ENCODE assay signal across 19 cellular contexts in genomic region chr7:150468241-150468640, GRCh38. TPM values are rescaled to one million over a fixed set of nuclear protein-coding genes. Genes with fewer than 3 reads are reported as not detected.
DNase-seq lines count a peak whose midpoint lies in the region; ATAC-seq and TF ChIP-seq lines count a peak whose summit lies in the region.
"Had no signal": no experiment of that assay in that cellular context is flagged by ENCODE, and none has a peak within 500 bp of the region (broad histone marks: within the 10 kb centered on the region; RNA-seq: fewer than 3 reads in every experiment).

No MANE protein-coding gene starts in this region.

- H3K27ac Mint-ChIP-seq in MCF 10A (ENCODE audit: low read depth, unreplicated experiment): no peak overlapping the region
- H3K27ac Mint-ChIP-seq in activated naive CD4-positive, alpha-beta T cell treated with anti-CD3 and anti-CD28 coated beads, Interleukin-2, amount 50 U/mL, for 24 hours: peak overlapping the region; percentile 96
- H3K27ac Mint-ChIP-seq: naive B cell; stimulated activated memory B cell treated with anti-CD40 and anti-IgM and Interleukin-4, amounts not matched to agents 10 μg/mL and 1 μg/mL and 100 μg/mL, for 72 hours had no signal

- no peaks in the 10 kb centered on the region for H3K27me3 ChIP-seq in breast epithelium
- no peaks in the 10 kb centered on the region for H3K27me3 ChIP-seq in lower lobe of right lung (ENCODE audit: low read depth)
- no peaks in the 10 kb centered on the region for H3K27me3 ChIP-seq in subcutaneous abdominal adipose tissue (ENCODE audit: control insufficient read depth in 5 of 5, insufficient read depth in 4 of 5, low read length in 5 of 5)
- H3K27me3 ChIP-seq: esophagus squamous epithelium had no signal

- H3K4me1 Mint-ChIP-seq in MCF 10A (ENCODE audit: insufficient read depth, unreplicated experiment): peaks cover 13% of the 10 kb centered on the region
- peaks cover 96% of the 10 kb centered on the region for H3K4me1 Mint-ChIP-seq in activated naive CD4-positive, alpha-beta T cell treated with anti-CD3 and anti-CD28 coated beads, Interleukin-2, amount 50 U/mL, for 24 hours
- H3K4me1 Mint-ChIP-seq: stimulated activated memory B cell treated with anti-CD40 and anti-IgM and Interleukin-4, amounts not matched to agents 10 μg/mL and 1 μg/mL and 100 μg/mL, for 72 hours had no signal

- H3K27me3 Mint-ChIP-seq in MCF 10A (ENCODE audit: insufficient read depth, unreplicated experiment): no peaks in the 10 kb centered on the region
- H3K27me3 Mint-ChIP-seq in activated naive CD4-positive, alpha-beta T cell treated with anti-CD3 and anti-CD28 coated beads, Interleukin-2, amount 50 U/mL, for 24 hours: no peaks in the 10 kb centered on the region

- intact Hi-C loops in breast epithelium (cut with DNase I; ENCODE audit: low total_unique reads) (no loop called here), MCF 10A (cut with micrococcal nuclease) (no loop called here), lower lobe of right lung (cut with DNase I) (no loop called here)

- CTCF ChIA-PET in MCF 10A (lab: Yijun Ruan, JAX): interaction anchor here (1.7 kb wide), 1 partner anchor 19 kb away, joined by 6 read pairs; no protein-coding TSS in a partner anchor

- no TSS peak for BruUV-seq in MCF 10A (replicated peaks; lab: Mats Ljungman, UMichigan)

- H3K4me1 ChIP-seq in breast epithelium (no peaks in the 10 kb centered on the region), lower lobe of right lung (peaks cover 27% of the 10 kb centered on the region), subcutaneous abdominal adipose tissue (ENCODE audit: control insufficient read depth in 5 of 5, insufficient read depth in 5 of 5, low read length in 5 of 5) (peaks cover 0 to 43% (median 0%) of the 10 kb centered on the region in 5 donors)

- peaks cover 4% of the 10 kb centered on the region for H3K9me3 Mint-ChIP-seq in MCF 10A (ENCODE audit: unreplicated experiment)
- H3K9me3 Mint-ChIP-seq in activated naive CD4-positive, alpha-beta T cell treated with anti-CD3 and anti-CD28 coated beads, Interleukin-2, amount 50 U/mL, for 24 hours: peaks cover 4% of the 10 kb centered on the region

- peak overlapping the region in 1 of 5 donors; percentile 71 for H3K9ac ChIP-seq in subcutaneous abdominal adipose tissue (ENCODE audit: low read length in 5 of 5)

- ATAC-seq in lower lobe of right lung: no peak
- ATAC-seq in HG02623 (IDR thresholded peaks at IDR 0.05; ENCODE audit: unreplicated experiment): no peak
- ATAC-seq: stimulated activated memory B cell treated with anti-CD40 and anti-IgM and Interleukin-4, amounts not matched to agents 10 μg/mL and 1 μg/mL and 100 μg/mL, for 72 hours had no signal

- H3K4me3 ChIP-seq in breast epithelium: peak overlapping the region; percentile 3 to 50 (median 35)
- H3K4me3 ChIP-seq in lower lobe of right lung: peak overlapping the region; percentile 46
- H3K4me3 ChIP-seq in subcutaneous abdominal adipose tissue (ENCODE audit: low read depth in 1 of 5, low read length in 5 of 5): peak overlapping the region in 4 of 5 donors; percentile 13 to 67 (median 62)
- H3K4me3 ChIP-seq: PC-9 had no signal

- no peak for TF ChIP-seq POLR2A in breast epithelium (IDR thresholded peaks at IDR 0.05)

- no peaks in the 10 kb centered on the region for H3K36me3 Mint-ChIP-seq in MCF 10A (ENCODE audit: insufficient read depth, unreplicated experiment)
- H3K36me3 Mint-ChIP-seq in activated naive CD4-positive, alpha-beta T cell treated with anti-CD3 and anti-CD28 coated beads, Interleukin-2, amount 50 U/mL, for 24 hours: peaks cover 32% of the 10 kb centered on the region

- H3K36me3 ChIP-seq in breast epithelium (no peaks in the 10 kb centered on the region), lower lobe of right lung (peaks cover 59% of the 10 kb centered on the region), subcutaneous abdominal adipose tissue (ENCODE audit: control insufficient read depth in 5 of 5, insufficient read depth in 5 of 5, low read length in 5 of 5) (peaks cover 0 to 26% (median 14%) of the 10 kb centered on the region in 5 donors)

- POLR2A ChIA-PET in MCF 10A (lab: Yijun Ruan, JAX): no interaction called here

- no peak overlapping the region for H3K4me3 Mint-ChIP-seq in MCF 10A (ENCODE audit: unreplicated experiment)
- peak overlapping the region; percentile 71 for H3K4me3 Mint-ChIP-seq in activated naive CD4-positive, alpha-beta T cell treated with anti-CD3 and anti-CD28 coated beads, Interleukin-2, amount 50 U/mL, for 24 hours
- H3K4me3 Mint-ChIP-seq: naive B cell; stimulated activated memory B cell treated with anti-CD40 and anti-IgM and Interleukin-4, amounts not matched to agents 10 μg/mL and 1 μg/mL and 100 μg/mL, for 72 hours had no signal

- TF ChIP-seq CTCF in breast epithelium (IDR thresholded peaks at IDR 0.05): no peak
- TF ChIP-seq CTCF in MCF 10A (IDR thresholded peaks at IDR 0.05; ENCODE audit: unreplicated experiment): no peak
- no peak for TF ChIP-seq CTCF in lower lobe of right lung (IDR thresholded peaks at IDR 0.05)

- H3K27ac ChIP-seq in breast epithelium (peak overlapping the region in 1 of 2 donors; percentile 19), lower lobe of right lung (no peak overlapping the region), subcutaneous abdominal adipose tissue (ENCODE audit: low read depth, low read length) (peak overlapping the region; percentile 53)
- H3K27ac ChIP-seq: PC-9 had no signal

- DNase-seq in breast epithelium (ENCODE audit: low spot score in 2 of 2) (no peak), MCF 10A (ENCODE audit: unreplicated experiment) (no peak), lower lobe of right lung (no peak), NCI-H1694 treated with DMSO at 0.1 percent for 48 hours (lab: John Stamatoyannopoulos, UW) (no peak), NCI-H82 treated with DMSO at 0.1 percent for 48 hours (lab: John Stamatoyannopoulos, UW; ENCODE audit: unreplicated experiment) (no peak)
- DNase-seq: activated CD4-positive, CD25-positive, alpha-beta regulatory T cell treated with anti-CD3 and anti-CD28 coated beads, Interleukin-2, amount 50 U/mL, for 72 hours; activated CD8-positive, alpha-beta memory T cell treated with anti-CD3 and anti-CD28 coated beads, Interleukin-2, amount 50 U/mL, for 48 hours; caudate nucleus; COR-L47; esophagus squamous epithelium; naive B cell; NCI-H1436 treated with DMSO at 0.1 percent for 48 hours; NCI-H82; PC-9 had no signal

- peaks cover 5 to 7% of the 10 kb centered on the region in 2 donors for H3K9me3 ChIP-seq in breast epithelium
- H3K9me3 ChIP-seq in lower lobe of right lung: peaks cover 5% of the 10 kb centered on the region
- H3K9me3 ChIP-seq in subcutaneous abdominal adipose tissue (ENCODE audit: control insufficient read depth in 5 of 5, low read length in 5 of 5): peaks cover 0 to 6% (median 4%) of the 10 kb centered on the region in 5 donors
- H3K9me3 ChIP-seq: esophagus squamous epithelium had no signal

RNA-seq across cellular contexts. Expression of gene GIMAP8, which starts 17.8 kb away (rescaled TPM):
- total RNA-seq in breast epithelium (10 to 100 TPM in 2 of 3 donors, 1 to 10 TPM in 1; 7.2 to 11.5 (median 10.4) TPM), MCF 10A (2022) (not detected in 2 replicates), lower lobe of right lung (44.4 TPM)
- total RNA-seq: PC-9, SK-MEL-5 had no signal

RNA-seq across cellular contexts. Expression of gene GIMAP7, which starts 46.4 kb away (rescaled TPM):
- total RNA-seq in breast epithelium: 10 to 100 TPM in 2 of 3 donors, 1 to 10 TPM in 1; 9.4 to 22.1 (median 15.7) TPM
- total RNA-seq in MCF 10A (2022): not detected in 2 replicates
- total RNA-seq in lower lobe of right lung: 49.4 TPM
- total RNA-seq: PC-9, SK-MEL-5 had no signal

Comparison
In these comparisons a context has a peak if more than half of its experiments do, and no peak if none do; other contexts are left out.
1. RNA of gene GIMAP7, which starts 46.4 kb away (total RNA-seq): 49.4 TPM in lower lobe of right lung (single experiment) and 9.4 to 22.1 TPM in breast epithelium; not detected in MCF 10A; every median in the first group is over 10 times any median in the second.
2. Peak in every context shown above with its lines, with median percentiles within 50 percentile points of each other: H3K4me3 ChIP-seq.